Comparison of ENCODE assay signal across 23 cellular contexts in the genomic region with DNA sequence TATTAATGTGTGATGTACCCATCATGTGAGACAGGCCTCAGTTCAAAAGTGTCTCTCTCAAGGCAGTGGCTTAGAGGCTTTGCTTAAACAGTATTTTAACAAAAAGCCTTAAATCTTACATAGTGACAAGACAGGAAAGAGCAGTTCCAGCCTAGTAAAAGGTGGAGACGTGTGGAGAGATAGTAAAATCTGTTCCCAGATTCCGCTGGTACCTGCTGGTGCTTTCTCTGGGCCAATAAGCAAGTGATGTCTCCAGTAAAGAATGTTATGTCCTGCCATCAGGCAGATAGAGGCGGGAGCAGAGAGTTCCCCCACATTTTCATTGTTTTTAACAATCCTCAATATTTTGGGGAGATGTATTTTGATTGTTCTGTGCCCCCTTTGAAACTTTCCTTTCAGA.
"Had no signal": no experiment of that assay in that cellular context is flagged by ENCODE, and none has a peak within 500 bp of the region (broad histone marks: within the 10 kb centered on the region; RNA-seq: fewer than 3 reads in every experiment).

No MANE protein-coding gene starts in this region.

- FAIRE-seq: RCC 7860 had no signal

- H3K4me1 Mint-ChIP-seq: activated B cell treated with CpG ODN at 0.5 μM for 24 hours; activated CD4-positive, alpha-beta T cell treated with anti-CD3 and anti-CD28 coated beads, Interleukin-2, amount 10 ng/mL, durations not matched to agents 24 days and 14 days had no signal

- H3K4me3 Mint-ChIP-seq: activated B cell treated with CpG ODN at 0.5 μM for 24 hours; activated CD4-positive, alpha-beta T cell treated with anti-CD3 and anti-CD28 coated beads, Interleukin-2, amount 10 ng/mL, durations not matched to agents 24 days and 14 days; activated naive CD4-positive, alpha-beta T cell treated with anti-CD3 and anti-CD28 coated beads for 36 hours; activated naive CD8-positive, alpha-beta T cell; activated T-helper 17 cell treated with anti-CD3 and anti-CD28 coated beads, Interleukin-2, amount 50 U/mL, for 72 hours had no signal

- DNase-seq: activated B cell treated with CpG ODN at 0.5 μM for 24 hours; activated CD4-positive, alpha-beta T cell treated with anti-CD3 and anti-CD28 coated beads for 1 hour; activated CD4-positive, alpha-beta T cell treated with anti-CD3 and anti-CD28 coated beads, Interleukin-2, amount 10 ng/mL, durations not matched to agents 24 days and 14 days; activated CD4-positive, alpha-beta T cell treated with anti-CD3 and anti-CD28 coated beads, Interleukin-2, amount 50 U/mL, for 48 hours; activated CD8-positive, alpha-beta memory T cell treated with anti-CD3 and anti-CD28 coated beads for 24 hours; activated gamma-delta T cell; activated naive CD4-positive, alpha-beta T cell treated with anti-CD3 and anti-CD28 coated beads for 36 hours; activated T-cell treated with anti-CD3 and anti-CD28 coated beads, Interleukin-2, amount 50 U/mL, for 48 hours; anterior cingulate cortex; cerebellar nuclear complex; Karpas-422; NCI-H1105 treated with DMSO at 0.1 percent for 48 hours; NCI-H1436 treated with DMSO at 0.1 percent for 48 hours; NCI-H187; NCI-H2081; NCI-H510A treated with DMSO at 0.1 percent for 48 hours; NCI-H69; SHP77 treated with DMSO at 0.1 percent for 48 hours; T-helper 17 cell; T-helper 9 cell had no signal

- H3K27ac Mint-ChIP-seq: activated B cell treated with CpG ODN at 0.5 μM for 24 hours; activated CD4-positive, alpha-beta T cell treated with anti-CD3 and anti-CD28 coated beads, Interleukin-2, amount 10 ng/mL, durations not matched to agents 24 days and 14 days; activated naive CD4-positive, alpha-beta T cell treated with anti-CD3 and anti-CD28 coated beads for 36 hours; activated naive CD8-positive, alpha-beta T cell; activated T-helper 17 cell treated with anti-CD3 and anti-CD28 coated beads, Interleukin-2, amount 50 U/mL, for 72 hours; T-helper 17 cell had no signal

- H3K9me3 Mint-ChIP-seq: activated B cell treated with CpG ODN at 0.5 μM for 24 hours; activated CD4-positive, alpha-beta T cell treated with anti-CD3 and anti-CD28 coated beads, Interleukin-2, amount 10 ng/mL, durations not matched to agents 24 days and 14 days; activated naive CD4-positive, alpha-beta T cell treated with anti-CD3 and anti-CD28 coated beads for 36 hours; activated T-helper 17 cell treated with anti-CD3 and anti-CD28 coated beads, Interleukin-2, amount 50 U/mL, for 72 hours had no signal

- H3K27me3 Mint-ChIP-seq: activated B cell treated with CpG ODN at 0.5 μM for 24 hours; activated CD4-positive, alpha-beta T cell treated with anti-CD3 and anti-CD28 coated beads, Interleukin-2, amount 10 ng/mL, durations not matched to agents 24 days and 14 days; activated naive CD8-positive, alpha-beta T cell; activated T-helper 17 cell treated with anti-CD3 and anti-CD28 coated beads, Interleukin-2, amount 50 U/mL, for 72 hours; T-helper 17 cell had no signal
